In the genomic region with DNA sequence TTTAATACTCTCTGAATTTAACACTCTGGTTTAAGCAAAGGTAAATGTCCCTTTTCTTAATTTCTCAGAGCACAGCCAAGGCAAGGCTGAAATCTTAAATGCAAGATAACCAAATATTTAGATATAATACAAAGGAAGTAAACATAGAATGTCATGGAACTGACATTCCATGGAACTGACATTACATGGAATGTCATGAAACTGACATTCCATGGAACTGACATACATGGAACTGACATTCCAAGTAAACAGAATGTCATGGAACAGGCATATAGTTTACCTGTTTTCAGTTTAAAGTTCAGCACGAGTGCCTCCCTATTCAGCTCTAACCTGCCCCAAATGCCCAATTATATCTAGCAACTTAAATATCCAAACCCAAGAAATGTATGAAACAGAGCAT, we compare ENCODE assay signal across 10 cellular contexts. TPM values are rescaled to one million over a fixed set of nuclear protein-coding genes. Genes with fewer than 3 reads are reported as not detected.
"Had no signal": no experiment of that assay in that cellular context is flagged by ENCODE, and none has a peak within 500 bp of the region (broad histone marks: within the 10 kb centered on the region; RNA-seq: fewer than 3 reads in every experiment).

No MANE protein-coding gene starts in this region.

- FAIRE-seq: H54 had no signal

- H3K9me3 ChIP-seq: HAP-1 had no signal

- DNase-seq: GM23248, GOT3, H7, H9, HCEC 1CT, HFFc6 had no signal

- H3K36me3 ChIP-seq: HAP-1 had no signal

- H3K27ac Mint-ChIP-seq: GM23338, H9, HFFc6 had no signal

- H3K9ac ChIP-seq: GM23248 had no signal

- H3K4me1 ChIP-seq: HAP-1 had no signal

- H3K4me1 Mint-ChIP-seq: GM23338, H9 had no signal

- H3K4me3 Mint-ChIP-seq: GM23338, H9, HFFc6 had no signal

- H3K4me2 ChIP-seq: GM23338 had no signal

- H3K4me3 ChIP-seq: GM23248, GM23338, HAP-1 had no signal

- H3K9me3 Mint-ChIP-seq: GM23338, H9 had no signal

- H2AFZ ChIP-seq: GM23248, GM23338 had no signal

- H3K27ac ChIP-seq: GM23248 had no signal

- ATAC-seq: GM23338, HCT116 had no signal

RNA-seq across cellular contexts. Expression of a gene that starts 21.8 kb away (rescaled TPM):
- total RNA-seq: GM23248 had no signal
- polyA plus RNA-seq: GM23338 had no signal
